ENCODE assay signal across 1 cellular context in the genomic region with DNA sequence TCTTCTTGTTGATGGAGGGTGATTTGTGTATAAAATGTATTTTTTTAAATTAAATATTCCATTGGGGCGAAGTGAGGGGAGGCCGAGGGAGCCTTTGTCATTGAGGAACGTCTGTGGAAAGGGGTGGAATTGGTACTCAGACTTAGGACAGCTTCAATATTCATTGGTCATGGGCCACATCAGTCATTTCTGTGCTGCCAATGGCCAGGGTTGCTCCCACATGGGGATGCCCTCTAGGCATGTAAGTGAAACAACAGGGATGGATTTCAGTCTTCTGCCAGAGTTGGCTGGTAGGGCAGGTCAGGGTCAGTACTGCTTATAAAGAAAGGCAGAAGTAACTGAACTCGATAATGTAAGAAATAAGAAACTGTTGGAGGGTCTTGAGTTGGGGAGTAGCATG.
TF ChIP-seq lines count a peak whose summit lies in the region.

No MANE protein-coding gene starts in this region.

TF ChIP-seq in SK-N-SH treated with all-trans-retinoic acid at 6 μM for 48 hours, 23 proteins besides CTCF, POLR2A, EP300 and RAD21 (continued from another document):
- TF ChIP-seq, protein P1, sequence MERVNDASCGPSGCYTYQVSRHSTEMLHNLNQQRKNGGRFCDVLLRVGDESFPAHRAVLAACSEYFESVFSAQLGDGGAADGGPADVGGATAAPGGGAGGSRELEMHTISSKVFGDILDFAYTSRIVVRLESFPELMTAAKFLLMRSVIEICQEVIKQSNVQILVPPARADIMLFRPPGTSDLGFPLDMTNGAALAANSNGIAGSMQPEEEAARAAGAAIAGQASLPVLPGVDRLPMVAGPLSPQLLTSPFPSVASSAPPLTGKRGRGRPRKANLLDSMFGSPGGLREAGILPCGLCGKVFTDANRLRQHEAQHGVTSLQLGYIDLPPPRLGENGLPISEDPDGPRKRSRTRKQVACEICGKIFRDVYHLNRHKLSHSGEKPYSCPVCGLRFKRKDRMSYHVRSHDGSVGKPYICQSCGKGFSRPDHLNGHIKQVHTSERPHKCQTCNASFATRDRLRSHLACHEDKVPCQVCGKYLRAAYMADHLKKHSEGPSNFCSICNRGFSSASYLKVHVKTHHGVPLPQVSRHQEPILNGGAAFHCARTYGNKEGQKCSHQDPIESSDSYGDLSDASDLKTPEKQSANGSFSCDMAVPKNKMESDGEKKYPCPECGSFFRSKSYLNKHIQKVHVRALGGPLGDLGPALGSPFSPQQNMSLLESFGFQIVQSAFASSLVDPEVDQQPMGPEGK (CRISPR knock-in tag; IDR thresholded peaks at IDR 0.05; ENCODE audit: borderline replicate concordance) = no peak
- TF ChIP-seq ZNF565 (CRISPR knock-in tag; conservative IDR thresholded peaks at IDR 0.05; ENCODE audit: low read depth) = no peak
- no peak for TF ChIP-seq TOX (CRISPR knock-in tag; IDR thresholded peaks at IDR 0.05; ENCODE audit: borderline replicate concordance)
